28 cellular contexts compared by ENCODE assay signal in the genomic region with DNA sequence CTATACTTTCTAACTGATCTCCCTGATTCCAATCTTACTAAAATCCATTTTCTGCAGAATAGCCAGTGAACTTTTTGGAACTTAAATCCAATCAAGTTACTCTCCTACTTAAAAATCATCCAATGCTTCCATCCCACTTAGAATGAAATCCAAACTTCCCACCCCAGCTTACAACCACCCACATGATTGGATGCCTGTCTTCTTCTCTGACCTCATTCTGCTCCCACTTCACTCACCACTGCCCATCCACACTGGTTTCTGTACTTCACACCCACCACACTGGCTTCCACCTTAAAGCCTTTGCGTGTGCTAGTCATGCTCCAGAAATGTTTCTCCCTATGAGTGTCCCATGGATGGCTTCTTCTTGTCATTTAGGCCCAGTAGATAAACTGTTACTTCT.
"Had no signal": no experiment of that assay in that cellular context is flagged by ENCODE, and none has a peak within 500 bp of the region (broad histone marks: within the 10 kb centered on the region; RNA-seq: fewer than 3 reads in every experiment).

No MANE protein-coding gene starts in this region.

- DNase-seq: stimulated activated CD4-positive, alpha-beta T cell treated with anti-CD3 and anti-CD28 coated beads, Interleukin-2, amount 100 ng/mL, for 48 hours; stimulated activated CD4-positive, alpha-beta T cell treated with anti-CD3 and anti-CD28 coated beads, Interleukin-4, amount 100 ng/mL, for 1 hour; stimulated activated CD4-positive, alpha-beta T cell treated with anti-CD3 and anti-CD28 coated beads, Interleukin-4, amount 100 ng/mL, for 24 hours; stimulated activated CD4-positive, alpha-beta T cell treated with anti-CD3 and anti-CD28 coated beads, Interleukin-4, amount 100 ng/mL, for 4 hours; stimulated activated CD8-positive, alpha-beta memory T cell treated with anti-CD3 and anti-CD28 coated beads, Interleukin-4, amount 100 ng/mL, for 48 hours; stimulated activated naive B cell treated with anti-CD40 and anti-IgM and Interleukin-4, amounts not matched to agents 10 μg/mL and 1 μg/mL and 100 μg/mL, for 72 hours; stimulated activated naive CD4-positive, alpha-beta T cell; stimulated activated naive CD4-positive, alpha-beta T cell treated with Interleukin-2 at 50 U/mL for 16 hours; stimulated activated naive CD8-positive, alpha-beta T cell treated with anti-CD3 and anti-CD28 coated beads, Interleukin-15, amount 100 ng/mL, for 72 hours; stimulated activated naive CD8-positive, alpha-beta T cell treated with anti-CD3 and anti-CD28 coated beads, Interleukin-15, Interleukin-2, amounts not matched to agents 100 U/mL and 50 U/mL, for 24 hours; stomach; substantia nigra; testis; thyroid gland; tibial artery; transverse colon; trophoblast cell; upper lobe of left lung; upper lobe of right lung; uterus had no signal

- H3K27ac Mint-ChIP-seq: stimulated activated effector memory CD8-positive, alpha-beta T cell treated with anti-CD3 and anti-CD28 coated beads, Interleukin-12 subunit alpha, Interleukin-12 subunit beta, amount 100 ng/mL, for 72 hours; stimulated activated memory B cell treated with anti-CD40 and anti-IgM and Interleukin-4, amounts not matched to agents 10 μg/mL and 1 μg/mL and 100 μg/mL, for 72 hours; stimulated activated naive B cell treated with anti-CD40 and anti-IgM and Interleukin-4, amounts not matched to agents 10 μg/mL and 1 μg/mL and 100 μg/mL, for 72 hours; stimulated activated naive CD8-positive, alpha-beta T cell treated with anti-CD3 and anti-CD28 coated beads, Interleukin-15, amount 100 ng/mL, for 72 hours; stimulated activated naive CD8-positive, alpha-beta T cell treated with anti-CD3 and anti-CD28 coated beads, Interleukin-15, Interleukin-2, amounts not matched to agents 100 ng/mL and 50 ng/mL, for 24 hours; type B pancreatic cell had no signal

- H3K4me1 Mint-ChIP-seq: stimulated activated effector memory CD8-positive, alpha-beta T cell treated with anti-CD3 and anti-CD28 coated beads, Interleukin-12 subunit alpha, Interleukin-12 subunit beta, amount 100 ng/mL, for 72 hours; stimulated activated memory B cell treated with anti-CD40 and anti-IgM and Interleukin-4, amounts not matched to agents 10 μg/mL and 1 μg/mL and 100 μg/mL, for 72 hours; stimulated activated naive B cell treated with anti-CD40 and anti-IgM and Interleukin-4, amounts not matched to agents 10 μg/mL and 1 μg/mL and 100 μg/mL, for 72 hours; stimulated activated naive CD8-positive, alpha-beta T cell treated with anti-CD3 and anti-CD28 coated beads, Interleukin-15, amount 100 ng/mL, for 72 hours had no signal

- H3K4me1 ChIP-seq: suprapubic skin, testis, thyroid gland, tibial nerve, upper lobe of left lung, upper lobe of right lung, uterus, vagina had no signal

- ATAC-seq: stimulated activated effector memory CD8-positive, alpha-beta T cell treated with anti-CD3 and anti-CD28 coated beads, Interleukin-12 subunit alpha, Interleukin-12 subunit beta, amount 100 ng/mL, for 72 hours; stimulated activated memory B cell treated with anti-CD40 and anti-IgM and Interleukin-4, amounts not matched to agents 10 μg/mL and 1 μg/mL and 100 μg/mL, for 72 hours; stimulated activated naive B cell treated with anti-CD40 and anti-IgM and Interleukin-4, amounts not matched to agents 10 μg/mL and 1 μg/mL and 100 μg/mL, for 72 hours; stimulated activated naive CD8-positive, alpha-beta T cell treated with anti-CD3 and anti-CD28 coated beads, Interleukin-15, amount 100 ng/mL, for 72 hours; stimulated activated naive CD8-positive, alpha-beta T cell treated with anti-CD3 and anti-CD28 coated beads, Interleukin-15, Interleukin-2, amounts not matched to agents 100 U/mL and 50 U/mL, for 24 hours; upper lobe of right lung had no signal

- H3K36me3 Mint-ChIP-seq: stimulated activated effector memory CD8-positive, alpha-beta T cell treated with anti-CD3 and anti-CD28 coated beads, Interleukin-12 subunit alpha, Interleukin-12 subunit beta, amount 100 ng/mL, for 72 hours; stimulated activated memory B cell treated with anti-CD40 and anti-IgM and Interleukin-4, amounts not matched to agents 10 μg/mL and 1 μg/mL and 100 μg/mL, for 72 hours; stimulated activated naive B cell treated with anti-CD40 and anti-IgM and Interleukin-4, amounts not matched to agents 10 μg/mL and 1 μg/mL and 100 μg/mL, for 72 hours; type B pancreatic cell had no signal

- H3K9me3 Mint-ChIP-seq: stimulated activated effector memory CD8-positive, alpha-beta T cell treated with anti-CD3 and anti-CD28 coated beads, Interleukin-12 subunit alpha, Interleukin-12 subunit beta, amount 100 ng/mL, for 72 hours; stimulated activated memory B cell treated with anti-CD40 and anti-IgM and Interleukin-4, amounts not matched to agents 10 μg/mL and 1 μg/mL and 100 μg/mL, for 72 hours; stimulated activated naive CD8-positive, alpha-beta T cell treated with anti-CD3 and anti-CD28 coated beads, Interleukin-15, amount 100 ng/mL, for 72 hours; stimulated activated naive CD8-positive, alpha-beta T cell treated with anti-CD3 and anti-CD28 coated beads, Interleukin-15, Interleukin-2, amounts not matched to agents 100 ng/mL and 50 ng/mL, for 24 hours; type B pancreatic cell had no signal

- H3K4me3 Mint-ChIP-seq: stimulated activated effector memory CD8-positive, alpha-beta T cell treated with anti-CD3 and anti-CD28 coated beads, Interleukin-12 subunit alpha, Interleukin-12 subunit beta, amount 100 ng/mL, for 72 hours; stimulated activated memory B cell treated with anti-CD40 and anti-IgM and Interleukin-4, amounts not matched to agents 10 μg/mL and 1 μg/mL and 100 μg/mL, for 72 hours; stimulated activated naive B cell treated with anti-CD40 and anti-IgM and Interleukin-4, amounts not matched to agents 10 μg/mL and 1 μg/mL and 100 μg/mL, for 72 hours; stimulated activated naive CD8-positive, alpha-beta T cell treated with anti-CD3 and anti-CD28 coated beads, Interleukin-15, amount 100 ng/mL, for 72 hours; stimulated activated naive CD8-positive, alpha-beta T cell treated with anti-CD3 and anti-CD28 coated beads, Interleukin-15, Interleukin-2, amounts not matched to agents 100 ng/mL and 50 ng/mL, for 24 hours; type B pancreatic cell had no signal

- H3K36me3 ChIP-seq: stomach, suprapubic skin, thoracic aorta, thyroid gland, tibial artery, tibial nerve, transverse colon, upper lobe of left lung, upper lobe of right lung, uterus, vagina had no signal

- H3K4me3 ChIP-seq: stomach, suprapubic skin, testis, thoracic aorta, thyroid gland, tibial artery, tibial nerve, transverse colon, upper lobe of left lung, upper lobe of right lung, uterus, vagina had no signal

- H3K27me3 Mint-ChIP-seq: stimulated activated memory B cell treated with anti-CD40 and anti-IgM and Interleukin-4, amounts not matched to agents 10 μg/mL and 1 μg/mL and 100 μg/mL, for 72 hours; stimulated activated naive B cell treated with anti-CD40 and anti-IgM and Interleukin-4, amounts not matched to agents 10 μg/mL and 1 μg/mL and 100 μg/mL, for 72 hours; stimulated activated naive CD8-positive, alpha-beta T cell treated with anti-CD3 and anti-CD28 coated beads, Interleukin-15, amount 100 ng/mL, for 72 hours; stimulated activated naive CD8-positive, alpha-beta T cell treated with anti-CD3 and anti-CD28 coated beads, Interleukin-15, Interleukin-2, amounts not matched to agents 100 ng/mL and 50 ng/mL, for 24 hours had no signal

- H3K9me3 ChIP-seq: stomach, suprapubic skin, testis, thoracic aorta, thyroid gland, tibial artery, tibial nerve, transverse colon, upper lobe of left lung, upper lobe of right lung, uterus, vagina had no signal

- H3K27ac ChIP-seq: stomach, suprapubic skin, testis, thoracic aorta, thyroid gland, tibial artery, tibial nerve, transverse colon, upper lobe of left lung, upper lobe of right lung, uterus, vagina had no signal

- H3K27me3 ChIP-seq: stomach, suprapubic skin, testis, thyroid gland, tibial artery, tibial nerve, transverse colon, upper lobe of left lung, upper lobe of right lung, uterus, vagina had no signal
